In the genomic region with DNA sequence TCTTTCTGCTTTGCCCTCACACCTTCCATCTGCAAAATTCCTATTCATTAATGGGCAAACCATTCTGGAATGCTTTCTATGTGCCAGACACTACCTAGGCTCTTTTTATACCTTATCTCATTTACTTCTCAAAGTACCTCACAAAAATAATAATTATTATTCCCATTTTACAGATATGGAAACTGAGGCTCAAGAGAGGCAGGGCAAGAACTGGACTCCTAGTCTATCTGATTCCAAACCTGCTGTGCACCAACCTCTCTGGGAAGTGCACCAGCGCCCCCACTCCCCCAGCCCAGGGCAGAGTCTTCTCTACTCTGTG, we compare ENCODE assay signal across 2 cellular contexts.
TF ChIP-seq lines count a peak whose summit lies in the region.

No MANE protein-coding gene starts in this region.

TF ChIP-seq in SK-N-SH treated with all-trans-retinoic acid at 6 μM for 48 hours, 23 proteins besides CTCF, POLR2A, EP300 and RAD21 (continued from another document):
- TF ChIP-seq TOX (CRISPR knock-in tag; IDR thresholded peaks at IDR 0.05; ENCODE audit: borderline replicate concordance) (no peak), TCF4 (CRISPR knock-in tag; IDR thresholded peaks at IDR 0.05; ENCODE audit: borderline replicate concordance) (no peak), CSDC2 (CRISPR knock-in tag; IDR thresholded peaks at IDR 0.05) (no peak), GLIS3 (CRISPR knock-in tag; IDR thresholded peaks at IDR 0.05) (no peak), ZNF8 (CRISPR knock-in tag; IDR thresholded peaks at IDR 0.05) (no peak), OSR1 (CRISPR knock-in tag; IDR thresholded peaks at IDR 0.05) (no peak), ZNF565 (CRISPR knock-in tag; conservative IDR thresholded peaks at IDR 0.05; ENCODE audit: low read depth) (no peak), BACH2 (CRISPR knock-in tag; IDR thresholded peaks at IDR 0.05; ENCODE audit: borderline replicate concordance) (no peak), PATZ1 (CRISPR knock-in tag; IDR thresholded peaks at IDR 0.05; ENCODE audit: borderline replicate concordance) (no peak), POU6F1 (CRISPR knock-in tag; IDR thresholded peaks at IDR 0.05; ENCODE audit: borderline replicate concordance, low read depth) (no peak), PPARA (CRISPR knock-in tag; IDR thresholded peaks at IDR 0.05; ENCODE audit: borderline replicate concordance) (no peak), RARB (CRISPR knock-in tag; IDR thresholded peaks at IDR 0.05) (no peak)
- TF ChIP-seq, protein P1, sequence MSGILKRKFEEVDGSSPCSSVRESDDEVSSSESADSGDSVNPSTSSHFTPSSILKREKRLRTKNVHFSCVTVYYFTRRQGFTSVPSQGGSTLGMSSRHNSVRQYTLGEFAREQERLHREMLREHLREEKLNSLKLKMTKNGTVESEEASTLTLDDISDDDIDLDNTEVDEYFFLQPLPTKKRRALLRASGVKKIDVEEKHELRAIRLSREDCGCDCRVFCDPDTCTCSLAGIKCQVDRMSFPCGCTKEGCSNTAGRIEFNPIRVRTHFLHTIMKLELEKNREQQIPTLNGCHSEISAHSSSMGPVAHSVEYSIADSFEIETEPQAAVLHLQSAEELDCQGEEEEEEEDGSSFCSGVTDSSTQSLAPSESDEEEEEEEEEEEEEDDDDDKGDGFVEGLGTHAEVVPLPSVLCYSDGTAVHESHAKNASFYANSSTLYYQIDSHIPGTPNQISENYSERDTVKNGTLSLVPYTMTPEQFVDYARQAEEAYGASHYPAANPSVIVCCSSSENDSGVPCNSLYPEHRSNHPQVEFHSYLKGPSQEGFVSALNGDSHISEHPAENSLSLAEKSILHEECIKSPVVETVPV (CRISPR knock-in tag; IDR thresholded peaks at IDR 0.05): no peak
- TF ChIP-seq, protein P2, sequence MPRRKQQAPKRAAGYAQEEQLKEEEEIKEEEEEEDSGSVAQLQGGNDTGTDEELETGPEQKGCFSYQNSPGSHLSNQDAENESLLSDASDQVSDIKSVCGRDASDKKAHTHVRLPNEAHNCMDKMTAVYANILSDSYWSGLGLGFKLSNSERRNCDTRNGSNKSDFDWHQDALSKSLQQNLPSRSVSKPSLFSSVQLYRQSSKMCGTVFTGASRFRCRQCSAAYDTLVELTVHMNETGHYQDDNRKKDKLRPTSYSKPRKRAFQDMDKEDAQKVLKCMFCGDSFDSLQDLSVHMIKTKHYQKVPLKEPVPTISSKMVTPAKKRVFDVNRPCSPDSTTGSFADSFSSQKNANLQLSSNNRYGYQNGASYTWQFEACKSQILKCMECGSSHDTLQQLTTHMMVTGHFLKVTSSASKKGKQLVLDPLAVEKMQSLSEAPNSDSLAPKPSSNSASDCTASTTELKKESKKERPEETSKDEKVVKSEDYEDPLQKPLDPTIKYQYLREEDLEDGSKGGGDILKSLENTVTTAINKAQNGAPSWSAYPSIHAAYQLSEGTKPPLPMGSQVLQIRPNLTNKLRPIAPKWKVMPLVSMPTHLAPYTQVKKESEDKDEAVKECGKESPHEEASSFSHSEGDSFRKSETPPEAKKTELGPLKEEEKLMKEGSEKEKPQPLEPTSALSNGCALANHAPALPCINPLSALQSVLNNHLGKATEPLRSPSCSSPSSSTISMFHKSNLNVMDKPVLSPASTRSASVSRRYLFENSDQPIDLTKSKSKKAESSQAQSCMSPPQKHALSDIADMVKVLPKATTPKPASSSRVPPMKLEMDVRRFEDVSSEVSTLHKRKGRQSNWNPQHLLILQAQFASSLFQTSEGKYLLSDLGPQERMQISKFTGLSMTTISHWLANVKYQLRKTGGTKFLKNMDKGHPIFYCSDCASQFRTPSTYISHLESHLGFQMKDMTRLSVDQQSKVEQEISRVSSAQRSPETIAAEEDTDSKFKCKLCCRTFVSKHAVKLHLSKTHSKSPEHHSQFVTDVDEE (CRISPR knock-in tag; IDR thresholded peaks at IDR 0.05): no peak

TF ChIP-seq in WTC11, 78 proteins besides CTCF, POLR2A, EP300 and RAD21:
- TF ChIP-seq, protein P3, sequence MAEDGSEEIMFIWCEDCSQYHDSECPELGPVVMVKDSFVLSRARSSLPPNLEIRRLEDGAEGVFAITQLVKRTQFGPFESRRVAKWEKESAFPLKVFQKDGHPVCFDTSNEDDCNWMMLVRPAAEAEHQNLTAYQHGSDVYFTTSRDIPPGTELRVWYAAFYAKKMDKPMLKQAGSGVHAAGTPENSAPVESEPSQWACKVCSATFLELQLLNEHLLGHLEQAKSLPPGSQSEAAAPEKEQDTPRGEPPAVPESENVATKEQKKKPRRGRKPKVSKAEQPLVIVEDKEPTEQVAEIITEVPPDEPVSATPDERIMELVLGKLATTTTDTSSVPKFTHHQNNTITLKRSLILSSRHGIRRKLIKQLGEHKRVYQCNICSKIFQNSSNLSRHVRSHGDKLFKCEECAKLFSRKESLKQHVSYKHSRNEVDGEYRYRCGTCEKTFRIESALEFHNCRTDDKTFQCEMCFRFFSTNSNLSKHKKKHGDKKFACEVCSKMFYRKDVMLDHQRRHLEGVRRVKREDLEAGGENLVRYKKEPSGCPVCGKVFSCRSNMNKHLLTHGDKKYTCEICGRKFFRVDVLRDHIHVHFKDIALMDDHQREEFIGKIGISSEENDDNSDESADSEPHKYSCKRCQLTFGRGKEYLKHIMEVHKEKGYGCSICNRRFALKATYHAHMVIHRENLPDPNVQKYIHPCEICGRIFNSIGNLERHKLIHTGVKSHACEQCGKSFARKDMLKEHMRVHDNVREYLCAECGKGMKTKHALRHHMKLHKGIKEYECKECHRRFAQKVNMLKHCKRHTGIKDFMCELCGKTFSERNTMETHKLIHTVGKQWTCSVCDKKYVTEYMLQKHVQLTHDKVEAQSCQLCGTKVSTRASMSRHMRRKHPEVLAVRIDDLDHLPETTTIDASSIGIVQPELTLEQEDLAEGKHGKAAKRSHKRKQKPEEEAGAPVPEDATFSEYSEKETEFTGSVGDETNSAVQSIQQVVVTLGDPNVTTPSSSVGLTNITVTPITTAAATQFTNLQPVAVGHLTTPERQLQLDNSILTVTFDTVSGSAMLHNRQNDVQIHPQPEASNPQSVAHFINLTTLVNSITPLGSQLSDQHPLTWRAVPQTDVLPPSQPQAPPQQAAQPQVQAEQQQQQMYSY (CRISPR knock-in tag; IDR thresholded peaks at IDR 0.05): no peak
- TF ChIP-seq GRHL2 (CRISPR knock-in tag; IDR thresholded peaks at IDR 0.05; ENCODE audit: insufficient replicate concordance, severe bottlenecking) (no peak), NR1H2 (CRISPR knock-in tag; IDR thresholded peaks at IDR 0.05) (no peak), ZNF532 (CRISPR knock-in tag; IDR thresholded peaks at IDR 0.05; ENCODE audit: borderline replicate concordance) (no peak), NR2C2 (CRISPR knock-in tag; IDR thresholded peaks at IDR 0.05) (no peak), TEAD4 (CRISPR knock-in tag; IDR thresholded peaks at IDR 0.05) (no peak), ELF4 (CRISPR knock-in tag; IDR thresholded peaks at IDR 0.05; ENCODE audit: low read depth) (no peak), ERG (CRISPR knock-in tag; IDR thresholded peaks at IDR 0.05) (no peak), KAT7 (CRISPR knock-in tag; IDR thresholded peaks at IDR 0.05; ENCODE audit: borderline replicate concordance) (no peak), CREM (CRISPR knock-in tag; IDR thresholded peaks at IDR 0.05) (no peak), STAT6 (CRISPR knock-in tag; conservative IDR thresholded peaks at IDR 0.05; ENCODE audit: low read depth) (no peak)
- TF ChIP-seq, protein P4, sequence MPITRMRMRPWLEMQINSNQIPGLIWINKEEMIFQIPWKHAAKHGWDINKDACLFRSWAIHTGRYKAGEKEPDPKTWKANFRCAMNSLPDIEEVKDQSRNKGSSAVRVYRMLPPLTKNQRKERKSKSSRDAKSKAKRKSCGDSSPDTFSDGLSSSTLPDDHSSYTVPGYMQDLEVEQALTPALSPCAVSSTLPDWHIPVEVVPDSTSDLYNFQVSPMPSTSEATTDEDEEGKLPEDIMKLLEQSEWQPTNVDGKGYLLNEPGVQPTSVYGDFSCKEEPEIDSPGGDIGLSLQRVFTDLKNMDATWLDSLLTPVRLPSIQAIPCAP (CRISPR knock-in tag; IDR thresholded peaks at IDR 0.05): no peak
TF ChIP-seq in WTC11: peak in this region for 0.
